Comparison of ENCODE assay signal across 9 cellular contexts in genomic region chr4:23373269-23373668, GRCh38.
DNase-seq lines count a peak whose midpoint lies in the region; ATAC-seq and TF ChIP-seq lines count a peak whose summit lies in the region.
"Had no signal": no experiment of that assay in that cellular context is flagged by ENCODE, and none has a peak within 500 bp of the region (broad histone marks: within the 10 kb centered on the region; RNA-seq: fewer than 3 reads in every experiment).

No MANE protein-coding gene starts in this region.

- H3K4me1 ChIP-seq in colonic mucosa (no peaks in the 10 kb centered on the region), OCI-LY7 (ENCODE audit: insufficient read depth, low read length, poor library complexity, severe bottlenecking) (no peaks in the 10 kb centered on the region)

- H3K36me3 ChIP-seq in colonic mucosa (no peaks in the 10 kb centered on the region), OCI-LY7 (ENCODE audit: insufficient read depth, low read length) (no peaks in the 10 kb centered on the region)

- H3K9me2 ChIP-seq in OCI-LY7 (ENCODE audit: insufficient read depth, low read length): no peaks in the 10 kb centered on the region

- H3K9me3 ChIP-seq in colonic mucosa (no peaks in the 10 kb centered on the region), OCI-LY7 (ENCODE audit: low read length) (no peaks in the 10 kb centered on the region)

- peaks cover 7% of the 10 kb centered on the region for H3K9me3 Mint-ChIP-seq in neural crest cell
- peaks cover 5% of the 10 kb centered on the region for H3K9me3 Mint-ChIP-seq in activated T-helper 1 cell treated with anti-CD3 and anti-CD28 coated beads, Interleukin-12 subunit alpha, Interleukin-12 subunit beta, Interleukin-2, Interleukin-4 antibody, amounts not matched to agents 30 ng/mL and 10 ng/mL and 1 ng/mL, durations not matched to agents 14 hours and 24 hours and 36 hours

- DNase-seq in DMS53 treated with DMSO at 0.1 percent for 48 hours (lab: John Stamatoyannopoulos, UW; ENCODE audit: unreplicated experiment) (peak; percentile 71), NCI-H187 treated with DMSO at 0.1 percent for 48 hours (lab: John Stamatoyannopoulos, UW) (peak; percentile 73), colonic mucosa (peak; percentile 43), neural crest cell (ENCODE audit: low read depth, low spot score) (no peak), OCI-LY7 (ENCODE audit: low spot score) (no peak), SK-N-DZ (ENCODE audit: low spot score) (no peak)
- DNase-seq in activated T-helper 1 cell treated with anti-CD3 and anti-CD28 coated beads, Interleukin-12 subunit alpha, Interleukin-12 subunit beta, Interleukin-2, Interleukin-4 antibody, amounts not matched to agents 30 ng/mL and 10 ng/mL and 1 ng/mL, durations not matched to agents 14 hours and 24 hours and 36 hours (ENCODE audit: low spot score): no peak
- DNase-seq: central memory CD4-positive, alpha-beta T cell had no signal

- no peak overlapping the region for H3K27ac ChIP-seq in colonic mucosa
- no peak overlapping the region for H3K27ac ChIP-seq in OCI-LY7 (ENCODE audit: low read depth, low read length, poor library complexity, severe bottlenecking)

- BruUV-seq in OCI-LY7 (replicated peaks; lab: Mats Ljungman, UMichigan): no TSS peak

- no peak overlapping the region for H2AFZ ChIP-seq in OCI-LY7 (ENCODE audit: low read length)

- no peaks in the 10 kb centered on the region for H4K20me1 ChIP-seq in OCI-LY7 (ENCODE audit: insufficient read depth, low read length)

- no peaks in the 10 kb centered on the region for H3K36me3 Mint-ChIP-seq in neural crest cell (ENCODE audit: low read depth)
- H3K36me3 Mint-ChIP-seq in activated T-helper 1 cell treated with anti-CD3 and anti-CD28 coated beads, Interleukin-12 subunit alpha, Interleukin-12 subunit beta, Interleukin-2, Interleukin-4 antibody, amounts not matched to agents 30 ng/mL and 10 ng/mL and 1 ng/mL, durations not matched to agents 14 hours and 24 hours and 36 hours (ENCODE audit: low read depth): no peaks in the 10 kb centered on the region

- peak overlapping the region; percentile 23 for H3K27ac Mint-ChIP-seq in neural crest cell (ENCODE audit: unreplicated experiment)
- no peak overlapping the region for H3K27ac Mint-ChIP-seq in activated T-helper 1 cell treated with anti-CD3 and anti-CD28 coated beads, Interleukin-12 subunit alpha, Interleukin-12 subunit beta, Interleukin-2, Interleukin-4 antibody, amounts not matched to agents 30 ng/mL and 10 ng/mL and 1 ng/mL, durations not matched to agents 14 hours and 24 hours and 36 hours

- H3K79me2 ChIP-seq in OCI-LY7 (ENCODE audit: insufficient read depth, low read depth, low read length): no peaks in the 10 kb centered on the region

- no peak overlapping the region for H3K9ac ChIP-seq in colonic mucosa (ENCODE audit: low read depth in 2 of 2, low read length in 2 of 2)

- H3K4me3 ChIP-seq in colonic mucosa: no peak overlapping the region
- H3K4me3 ChIP-seq in OCI-LY7 (ENCODE audit: low read depth, low read length, poor library complexity, severe bottlenecking): no peak overlapping the region

- H3K4me2 ChIP-seq in OCI-LY7 (ENCODE audit: low read length): no peak overlapping the region

- no peak overlapping the region for H3K4me3 Mint-ChIP-seq in neural crest cell
- H3K4me3 Mint-ChIP-seq in activated T-helper 1 cell treated with anti-CD3 and anti-CD28 coated beads, Interleukin-12 subunit alpha, Interleukin-12 subunit beta, Interleukin-2, Interleukin-4 antibody, amounts not matched to agents 30 ng/mL and 10 ng/mL and 1 ng/mL, durations not matched to agents 14 hours and 24 hours and 36 hours: no peak overlapping the region

- CTCF ChIA-PET in OCI-LY7 (lab: Charles Lee; ENCODE audit: unreplicated experiment): no interaction called here

- intact Hi-C loops in colonic mucosa (cut with DNase I) (no loop called here), OCI-LY7 (cut with micrococcal nuclease; ENCODE audit: unreplicated experiment) (no loop called here)
- intact Hi-C loops in activated T-helper 1 cell treated with anti-CD3 and anti-CD28 coated beads, Interleukin-12 subunit alpha, Interleukin-12 subunit beta, Interleukin-2, Interleukin-4 antibody, amounts not matched to agents 30 ng/mL and 10 ng/mL and 1 ng/mL, durations not matched to agents 14 hours and 24 hours and 36 hours (cut with micrococcal nuclease): no loop called here

- no peak for ATAC-seq in HG02759 (IDR thresholded peaks at IDR 0.05; ENCODE audit: unreplicated experiment)

- no peaks in the 10 kb centered on the region for H3K27me3 ChIP-seq in colonic mucosa

- POLR2A ChIA-PET in OCI-LY7 (lab: Charles Lee): no interaction called here

- TF ChIP-seq CTCF in colonic mucosa (IDR thresholded peaks at IDR 0.05) (no peak), neural crest cell (conservative IDR thresholded peaks at IDR 0.05) (no peak), OCI-LY7 (conservative IDR thresholded peaks at IDR 0.05; ENCODE audit: low read length) (no peak)

- H3K27me3 Mint-ChIP-seq in neural crest cell (ENCODE audit: low read depth): no peaks in the 10 kb centered on the region
- H3K27me3 Mint-ChIP-seq in activated T-helper 1 cell treated with anti-CD3 and anti-CD28 coated beads, Interleukin-12 subunit alpha, Interleukin-12 subunit beta, Interleukin-2, Interleukin-4 antibody, amounts not matched to agents 30 ng/mL and 10 ng/mL and 1 ng/mL, durations not matched to agents 14 hours and 24 hours and 36 hours (ENCODE audit: insufficient read depth): no peaks in the 10 kb centered on the region

- H3K4me1 Mint-ChIP-seq in neural crest cell: peaks cover 24% of the 10 kb centered on the region
- no peaks in the 10 kb centered on the region for H3K4me1 Mint-ChIP-seq in activated T-helper 1 cell treated with anti-CD3 and anti-CD28 coated beads, Interleukin-12 subunit alpha, Interleukin-12 subunit beta, Interleukin-2, Interleukin-4 antibody, amounts not matched to agents 30 ng/mL and 10 ng/mL and 1 ng/mL, durations not matched to agents 14 hours and 24 hours and 36 hours (ENCODE audit: low read depth)

Comparison
In these comparisons a context has a peak if more than half of its experiments do, and no peak if none do; other contexts are left out.
1. DNase-seq: peak in DMS53 treated with DMSO at 0.1 percent for 48 hours (single experiment), NCI-H187 treated with DMSO at 0.1 percent for 48 hours (single experiment) and colonic mucosa (single experiment); none in neural crest cell (single experiment), OCI-LY7 (single experiment), activated T-helper 1 cell treated with anti-CD3 and anti-CD28 coated beads, Interleukin-12 subunit alpha, Interleukin-12 subunit beta, Interleukin-2, Interleukin-4 antibody, amounts not matched to agents 30 ng/mL and 10 ng/mL and 1 ng/mL, durations not matched to agents 14 hours and 24 hours and 36 hours (single experiment) and SK-N-DZ (single experiment).